Comparison of ENCODE assay signal across 29 cellular contexts in the genomic region with DNA sequence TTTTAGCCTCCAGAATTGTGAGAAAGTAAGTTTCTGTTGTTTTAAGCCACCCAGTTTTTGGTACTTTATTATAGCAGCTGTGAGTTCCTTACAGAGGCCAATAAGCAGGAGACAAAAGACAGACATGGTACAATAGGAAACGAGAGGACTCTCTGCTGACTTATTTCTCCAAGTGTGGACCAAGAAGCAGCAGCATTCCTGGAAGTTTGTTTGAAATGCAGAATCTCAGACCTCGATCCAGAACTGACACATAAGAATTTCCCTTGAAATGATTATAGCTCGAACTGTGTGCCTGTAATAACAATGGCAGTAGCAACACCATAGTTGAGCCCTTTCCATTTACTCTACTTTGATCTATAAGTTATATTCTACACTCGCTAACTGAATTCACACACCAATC. TPM values are rescaled to one million over a fixed set of nuclear protein-coding genes. Genes with fewer than 3 reads are reported as not detected.
DNase-seq lines count a peak whose midpoint lies in the region; TF ChIP-seq lines count a peak whose summit lies in the region.
"Had no signal": no experiment of that assay in that cellular context is flagged by ENCODE, and none has a peak within 500 bp of the region (broad histone marks: within the 10 kb centered on the region; RNA-seq: fewer than 3 reads in every experiment).

No MANE protein-coding gene starts in this region.

- no peaks in the 10 kb centered on the region for H3K79me2 ChIP-seq in ACC112 (ENCODE audit: control insufficient read depth, insufficient read depth, low read length, unreplicated experiment)
- H3K79me2 ChIP-seq in trophoblast cell (ENCODE audit: control insufficient read depth, insufficient read depth, low read length, poor library complexity): no peaks in the 10 kb centered on the region

- no CpG with 5 or more reads among the region's 4 CpGs for WGBS in trophoblast cell (ENCODE audit: extremely low coverage, insufficient coverage, insufficient read length)

- H3K23ac ChIP-seq in trophoblast cell (ENCODE audit: low read length): no peak overlapping the region

- H3K27me3 ChIP-seq in ACC112 (ENCODE audit: insufficient read depth, low read length) (no peaks in the 10 kb centered on the region), adipocyte (replicated peaks; ENCODE audit: control insufficient read depth, insufficient read depth, low read length) (no peaks in the 10 kb centered on the region), trophoblast cell (ENCODE audit: insufficient read depth, low read length) (no peaks in the 10 kb centered on the region), dorsolateral prefrontal cortex (no peaks in the 10 kb centered on the region)
- H3K27me3 ChIP-seq: esophagus squamous epithelium, gastroesophageal sphincter, SJSA1, tibial nerve had no signal

- H2AK5ac ChIP-seq in trophoblast cell (ENCODE audit: low read length): no peak overlapping the region

- peaks cover 19% of the 10 kb centered on the region for H3K36me3 ChIP-seq in ACC112 (ENCODE audit: insufficient read depth, low read length)
- peaks cover 41% of the 10 kb centered on the region for H3K36me3 ChIP-seq in adipocyte (ENCODE audit: control insufficient read depth, insufficient read depth, low read length, severe bottlenecking)
- H3K36me3 ChIP-seq in trophoblast cell (ENCODE audit: control insufficient read depth in 1 of 2, insufficient read depth in 2 of 2, low read length in 2 of 2): peaks cover 0 to under 1% of the 10 kb centered on the region in 2 experiments
- H3K36me3 ChIP-seq: gastroesophageal sphincter, SJSA1 had no signal

- H3K4me3 ChIP-seq in ACC112 (ENCODE audit: low read depth, low read length) (no peak overlapping the region), adipocyte (ENCODE audit: low read length) (no peak overlapping the region), fibroblast of the aortic adventitia (ENCODE audit: low read depth, low read length) (no peak overlapping the region), trophoblast cell (ENCODE audit: low read depth, low read length) (no peak overlapping the region), dorsolateral prefrontal cortex (no peak overlapping the region)
- H3K4me3 ChIP-seq: esophagus squamous epithelium, gastroesophageal sphincter, GM23338, SJSA1, tibial nerve had no signal

- no peak overlapping the region for H2BK5ac ChIP-seq in trophoblast cell (ENCODE audit: low read depth, low read length, poor library complexity)

- POLR2A ChIA-PET in HEK293T (lab: Yijun Ruan, JAX): no interaction called here

- TF ChIP-seq CTCF in fibroblast of the aortic adventitia (IDR thresholded peaks at IDR 0.05; ENCODE audit: insufficient read depth, low read length) (no peak), dorsolateral prefrontal cortex (IDR thresholded peaks at IDR 0.05 in 54 of 56, conservative IDR thresholded peaks at IDR 0.05 in 2 of 56; ENCODE audit: low read depth in 1 of 56, partially characterized antibody in 56 of 56) (no peak)

- CTCF ChIA-PET in HEK293T (lab: Yijun Ruan, JAX): no interaction called here

- H3K27ac ChIP-seq in ACC112 (ENCODE audit: low read depth, low read length): peak overlapping the region; percentile 94
- no peak overlapping the region for H3K27ac ChIP-seq in trophoblast cell (ENCODE audit: low read depth, low read length)
- H3K27ac ChIP-seq in dorsolateral prefrontal cortex: no peak overlapping the region
- H3K27ac ChIP-seq: SJSA1, tibial nerve had no signal

- H3K4me2 ChIP-seq in trophoblast cell (ENCODE audit: low read length): no peak overlapping the region
- H3K4me2 ChIP-seq: GM23338 had no signal

- H3K14ac ChIP-seq in trophoblast cell (ENCODE audit: low read length): no peak overlapping the region

- H3K4me1 ChIP-seq in ACC112 (ENCODE audit: control insufficient read depth, insufficient read depth, low read length, unreplicated experiment) (peaks cover 59% of the 10 kb centered on the region), adipocyte (ENCODE audit: control insufficient read depth, insufficient read depth, low read length) (peaks cover 54% of the 10 kb centered on the region), trophoblast cell (ENCODE audit: control insufficient read depth in 1 of 2, insufficient read depth in 2 of 2, low read length in 2 of 2) (peaks cover 2 to 6% of the 10 kb centered on the region in 2 experiments)

- H2AFZ ChIP-seq in ACC112 (ENCODE audit: low read length, unreplicated experiment): no peak overlapping the region
- H2AFZ ChIP-seq in trophoblast cell (ENCODE audit: insufficient read depth, low read length, poor library complexity): no peak overlapping the region
- H2AFZ ChIP-seq: GM23338 had no signal

- no peak overlapping the region for H4K12ac ChIP-seq in trophoblast cell (ENCODE audit: low read depth, low read length)

- H3K9me3 ChIP-seq in adipocyte (ENCODE audit: control insufficient read depth, low read length): no peaks in the 10 kb centered on the region
- no peaks in the 10 kb centered on the region for H3K9me3 ChIP-seq in trophoblast cell (ENCODE audit: insufficient read depth, low read depth, low read length)
- H3K9me3 ChIP-seq: esophagus squamous epithelium, gastroesophageal sphincter, SJSA1, tibial nerve had no signal

- H3K9ac ChIP-seq in adipocyte (ENCODE audit: low read length) (peak overlapping the region; percentile 45), trophoblast cell (ENCODE audit: low read length) (no peak overlapping the region)

- H3K4ac ChIP-seq in trophoblast cell (ENCODE audit: low read depth, low read length): no peak overlapping the region

- peak overlapping the region; percentile 64 for H2BK12ac ChIP-seq in trophoblast cell (ENCODE audit: low read length)

- intact Hi-C loops in dorsolateral prefrontal cortex (cut with DNase I): no loop called here

- DNase-seq in adipocyte (ENCODE audit: low read depth) (no peak), fibroblast of the aortic adventitia (ENCODE audit: low read depth) (peak; percentile 86), trophoblast cell (no peak), NCI-H1436 (lab: John Stamatoyannopoulos, UW) (no peak), HEK293T (ENCODE audit: extremely low spot score) (no peak), NCI-H2227 (lab: John Stamatoyannopoulos, UW; ENCODE audit: unreplicated experiment) (no peak), dorsolateral prefrontal cortex (no peak)
- DNase-seq: activated CD4-positive, alpha-beta T cell treated with anti-CD3 and anti-CD28 coated beads for 48 hours; activated CD8-positive, alpha-beta memory T cell treated with anti-CD3 and anti-CD28 coated beads for 24 hours; activated effector memory CD4-positive, alpha-beta T cell treated with Interleukin-2 at 50 U/mL for 16 hours; activated T-cell treated with anti-CD3 and anti-CD28 coated beads for 4 hours; AML-193; aorta; Calu3; caudate nucleus; CD4-positive, CD25-positive, alpha-beta regulatory T cell; DMS79 treated with DMSO at 0.1 percent for 48 hours; esophagus squamous epithelium; GF-D8; NCI-H1694; RPMI8226; stimulated activated CD4-positive, alpha-beta T cell treated with anti-CD3 and anti-CD28 coated beads, Interleukin-4, amount 100 ng/mL, for 4 hours; T1000 had no signal

- no peak overlapping the region for H4K91ac ChIP-seq in trophoblast cell (ENCODE audit: low read depth, low read length)

- H4K8ac ChIP-seq in trophoblast cell (ENCODE audit: low read depth, low read length): no peak overlapping the region

- no peak overlapping the region for H3K18ac ChIP-seq in trophoblast cell (ENCODE audit: low read length)

- peak overlapping the region; percentile 22 for H2BK120ac ChIP-seq in trophoblast cell (ENCODE audit: insufficient read depth, low read length, poor library complexity)

- H3K79me1 ChIP-seq in trophoblast cell (ENCODE audit: low read length): peaks cover 6% of the 10 kb centered on the region

TF ChIP-seq in HEK293T, 16 proteins besides CTCF, POLR2A, EP300 and RAD21:
- no peak for TF ChIP-seq FOXM1 (IDR thresholded peaks at IDR 0.05; ENCODE audit: borderline replicate concordance)
- no peak for TF ChIP-seq CTBP1 (IDR thresholded peaks at IDR 0.05; ENCODE audit: borderline replicate concordance)
- TF ChIP-seq FOXA1 (IDR thresholded peaks at IDR 0.05): no peak
- no peak for TF ChIP-seq HDGF (IDR thresholded peaks at IDR 0.05; ENCODE audit: borderline replicate concordance)
- no peak for TF ChIP-seq ARNT (IDR thresholded peaks at IDR 0.05)
- TF ChIP-seq SUZ12 (IDR thresholded peaks at IDR 0.05): no peak
- no peak for TF ChIP-seq BHLHE40 (IDR thresholded peaks at IDR 0.05; ENCODE audit: borderline replicate concordance)
- TF ChIP-seq, protein P1, sequence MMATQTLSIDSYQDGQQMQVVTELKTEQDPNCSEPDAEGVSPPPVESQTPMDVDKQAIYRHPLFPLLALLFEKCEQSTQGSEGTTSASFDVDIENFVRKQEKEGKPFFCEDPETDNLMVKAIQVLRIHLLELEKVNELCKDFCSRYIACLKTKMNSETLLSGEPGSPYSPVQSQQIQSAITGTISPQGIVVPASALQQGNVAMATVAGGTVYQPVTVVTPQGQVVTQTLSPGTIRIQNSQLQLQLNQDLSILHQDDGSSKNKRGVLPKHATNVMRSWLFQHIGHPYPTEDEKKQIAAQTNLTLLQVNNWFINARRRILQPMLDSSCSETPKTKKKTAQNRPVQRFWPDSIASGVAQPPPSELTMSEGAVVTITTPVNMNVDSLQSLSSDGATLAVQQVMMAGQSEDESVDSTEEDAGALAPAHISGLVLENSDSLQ (IDR thresholded peaks at IDR 0.05): no peak
- TF ChIP-seq NFRKB (IDR thresholded peaks at IDR 0.05): no peak
- no peak for TF ChIP-seq L3MBTL2 (conservative IDR thresholded peaks at IDR 0.05)
- TF ChIP-seq ZNF384 (IDR thresholded peaks at IDR 0.05): no peak
- no peak for TF ChIP-seq TARDBP (IDR thresholded peaks at IDR 0.05)
- TF ChIP-seq SP1 (IDR thresholded peaks at IDR 0.05): no peak
- TF ChIP-seq FOXK2 (IDR thresholded peaks at IDR 0.05): no peak
- TF ChIP-seq LEF1 (IDR thresholded peaks at IDR 0.05; ENCODE audit: borderline replicate concordance): no peak
- no peak for TF ChIP-seq ELF4 (IDR thresholded peaks at IDR 0.05)

RNA-seq across cellular contexts. Expression of a gene that starts 31.9 kb away (rescaled TPM):
- total RNA-seq in fibroblast of the aortic adventitia (ENCODE audit: low replicate concordance) (88.8 and 582 TPM in 2 replicates), dorsolateral prefrontal cortex (1 to 10 TPM in 64 of 120 experiments, under 1 TPM in 46, not detected in 10; 0.23 to 4.6 (median 1.2) TPM)
- 921 and 976 TPM in 2 replicates for polyA plus RNA-seq in trophoblast cell (2013)
- total RNA-seq: activated naive CD4-positive, alpha-beta T cell treated with anti-CD3 and anti-CD28 coated beads, Interleukin-2, amount 50 U/mL, for 72 hours; CD4-positive, CD25-positive, alpha-beta regulatory T cell; GM23338 had no signal
- polyA plus RNA-seq: CD4-positive, CD25-positive, alpha-beta regulatory T cell had no signal

RNA-seq across cellular contexts. Expression of a gene that starts 39.4 kb away (rescaled TPM):
- total RNA-seq in fibroblast of the aortic adventitia (ENCODE audit: low replicate concordance) (1,482 and 2,298 TPM in 2 replicates), dorsolateral prefrontal cortex (100 to 1,000 TPM in 13 of 120 experiments, 10 to 100 TPM in 107; 21.3 to 168 (median 51.8) TPM)
- polyA plus RNA-seq in trophoblast cell (2013): 99.3 and 117 TPM in 2 replicates
- total RNA-seq: activated naive CD4-positive, alpha-beta T cell treated with anti-CD3 and anti-CD28 coated beads, Interleukin-2, amount 50 U/mL, for 72 hours; Calu3; CD4-positive, CD25-positive, alpha-beta regulatory T cell; GM23338 had no signal
- polyA plus RNA-seq: CD4-positive, CD25-positive, alpha-beta regulatory T cell; GM23338 had no signal

Comparison
In these comparisons a context has a peak if more than half of its experiments do, and no peak if none do; other contexts are left out.
1. RNA of a gene that starts 31.9 kb away (total RNA-seq): 88.8 to 582 TPM in fibroblast of the aortic adventitia; 0.23 to 4.6 TPM in dorsolateral prefrontal cortex; every median in the first group is over 10 times any median in the second.